11 cellular contexts compared by ENCODE assay signal in genomic region chr15:51335538-51335961, GRCh38. TPM values are rescaled to one million over a fixed set of nuclear protein-coding genes. Genes with fewer than 3 reads are reported as not detected.
DNase-seq lines count a peak whose midpoint lies in the region; ATAC-seq and TF ChIP-seq lines count a peak whose summit lies in the region.
"Had no signal": no experiment of that assay in that cellular context is flagged by ENCODE, and none has a peak within 500 bp of the region (broad histone marks: within the 10 kb centered on the region; RNA-seq: fewer than 3 reads in every experiment).

No MANE protein-coding gene starts in this region.

- no peak for TF ChIP-seq CTCF in KMS-11 (conservative IDR thresholded peaks at IDR 0.05; ENCODE audit: low read depth, low read length)
- no peak for TF ChIP-seq CTCF in mammary epithelial cell (conservative IDR thresholded peaks at IDR 0.05 in 1 of 2, IDR thresholded peaks at IDR 0.05 in 1 of 2; ENCODE audit: extremely low read depth in 1 of 2, insufficient read depth in 1 of 2, low read depth in 1 of 2, low read length in 2 of 2)

- H3K27me3 Mint-ChIP-seq in memory B cell, result peaks cover 2% of the 10 kb centered on the region

- H3K4me1 ChIP-seq in KMS-11 (ENCODE audit: low read depth, poor library complexity, severe bottlenecking), result peaks cover 56% of the 10 kb centered on the region
- H3K4me1 ChIP-seq in mammary epithelial cell (ENCODE audit: insufficient read depth, low read length), result peaks cover 2% of the 10 kb centered on the region
- H3K4me1 ChIP-seq: body of pancreas had no signal

- H3K4me3 ChIP-seq in KMS-11 (IDR thresholded peaks at IDR 0.05; ENCODE audit: insufficient read depth, low read depth, low read length) (no peak overlapping the region), mammary epithelial cell (replicated peaks in 1 of 3; ENCODE audit: insufficient read depth in 1 of 3, low read depth in 2 of 3, low read length in 3 of 3) (no peak overlapping the region)
- H3K4me3 ChIP-seq: body of pancreas, skin epidermis had no signal

- H3K27me3 ChIP-seq in KMS-11 (ENCODE audit: insufficient read depth, low read depth) (no peaks in the 10 kb centered on the region), mammary epithelial cell (ENCODE audit: insufficient read depth, low read length) (no peaks in the 10 kb centered on the region)
- H3K27me3 ChIP-seq: body of pancreas had no signal

- H3K4me3 Mint-ChIP-seq in memory B cell, result peak overlapping the region; percentile 38

- no peaks in the 10 kb centered on the region for H3K9me3 Mint-ChIP-seq in memory B cell

- peaks cover 12% of the 10 kb centered on the region for H3K4me1 Mint-ChIP-seq in memory B cell

- intact Hi-C loops in mammary epithelial cell (cut with micrococcal nuclease), result no loop called here

- CTCF ChIA-PET in mammary epithelial cell (lab: Charles Lee; ENCODE audit: low non-redundant PET), result no interaction called here

- H3K9ac ChIP-seq in KMS-11, result no peak overlapping the region
- no peak overlapping the region for H3K9ac ChIP-seq in mammary epithelial cell (ENCODE audit: insufficient read depth, low read length)

- dilution Hi-C loops in mammary epithelial cell (cut with HindIII; ENCODE audit: low sequenced_read_pairs), result no loop called here

- BruUV-seq in mammary epithelial cell (replicated peaks; lab: Mats Ljungman, UMichigan), result no TSS peak

- no peak overlapping the region for H2AFZ ChIP-seq in KMS-11 (ENCODE audit: low read depth)
- H2AFZ ChIP-seq in mammary epithelial cell (ENCODE audit: low read depth, low read length), result no peak overlapping the region

- no peaks in the 10 kb centered on the region for H3K36me3 Mint-ChIP-seq in memory B cell

- ATAC-seq in GM18870 (IDR thresholded peaks at IDR 0.05; ENCODE audit: unreplicated experiment) (peak; percentile 63), HG02610 (IDR thresholded peaks at IDR 0.05; ENCODE audit: unreplicated experiment) (peak; percentile 77), memory B cell (ENCODE audit: low read depth) (peak; percentile 94)
- ATAC-seq: body of pancreas had no signal

- no peak overlapping the region for H3K27ac ChIP-seq in KMS-11
- no peak overlapping the region for H3K27ac ChIP-seq in mammary epithelial cell (ENCODE audit: insufficient read depth, low read depth, low read length)
- H3K27ac ChIP-seq: body of pancreas had no signal

- peak in 1 of 2 donors; percentile 27 for DNase-seq in memory B cell (ENCODE audit: low spot score in 2 of 2)
- no peak for DNase-seq in mammary epithelial cell
- DNase-seq in SW 1271 (lab: John Stamatoyannopoulos, UW), result no peak
- DNase-seq in HCEC 1CT, result no peak
- no peak for DNase-seq in mesenteric fat pad (ENCODE audit: low spot score)
- DNase-seq: body of pancreas, COR-L47 had no signal

- peak overlapping the region; percentile 78 for H3K27ac Mint-ChIP-seq in memory B cell

- H4K20me1 ChIP-seq in KMS-11 (ENCODE audit: insufficient read depth) (no peaks in the 10 kb centered on the region), mammary epithelial cell (ENCODE audit: insufficient read depth, low read length) (no peaks in the 10 kb centered on the region)

- no peaks in the 10 kb centered on the region for H3K36me3 ChIP-seq in KMS-11 (ENCODE audit: insufficient read depth)
- H3K36me3 ChIP-seq in mammary epithelial cell (ENCODE audit: insufficient read depth, low read length), result no peaks in the 10 kb centered on the region

- no peaks in the 10 kb centered on the region for H3K9me3 ChIP-seq in mammary epithelial cell (replicated peaks; ENCODE audit: insufficient read depth, low read length)
- H3K9me3 ChIP-seq: body of pancreas had no signal

- WGBS in mammary epithelial cell (ENCODE audit: low coverage, missing lambda C conversion rate), result 79% methylated on average over 5 of the region's 5 CpGs

- in situ Hi-C loops in mammary epithelial cell (cut with MboI; ENCODE audit: low sequenced_read_pairs in 2 of 2), result no loop called here

- H3K4me2 ChIP-seq in KMS-11 (peak overlapping the region; percentile 23; the same call in 1 of the 2 replicates), mammary epithelial cell (ENCODE audit: insufficient read depth, low read depth, low read length) (no peak overlapping the region)

- no peaks in the 10 kb centered on the region for H3K79me2 ChIP-seq in KMS-11 (ENCODE audit: insufficient read depth, low read depth)
- no peaks in the 10 kb centered on the region for H3K79me2 ChIP-seq in mammary epithelial cell (ENCODE audit: insufficient read depth, low read length)

RNA-seq across cellular contexts. Expression of gene CYP19A1, which starts 2.8 kb away (rescaled TPM):
- total RNA-seq in mammary epithelial cell (under 1 TPM in 1 of 2 donors, not detected in 1; 0.17 TPM), mesenteric fat pad (8.0 TPM)
- polyA plus RNA-seq in mammary epithelial cell, result 0.09 TPM
- polyA minus RNA-seq in mammary epithelial cell, result not detected

RNA-seq across cellular contexts. Expression of gene GLDN, which starts 5.9 kb away (rescaled TPM):
- total RNA-seq in mammary epithelial cell, result under 1 TPM in 1 of 2 donors, not detected in 1; 0.33 TPM
- not detected for polyA plus RNA-seq in mammary epithelial cell
- polyA minus RNA-seq in mammary epithelial cell, result not detected
- 194 TPM for total RNA-seq in mesenteric fat pad

Comparison
In these comparisons a context has a peak if more than half of its experiments do, and no peak if none do; other contexts are left out.
1. RNA of gene GLDN, which starts 5.9 kb away (total RNA-seq): 194 TPM in mesenteric fat pad (single experiment); 0.33 TPM in mammary epithelial cell; every median in the first group is over 100 times any median in the second.
2. Peak in every context shown above with its lines, with median percentiles within 50 percentile points of each other: ATAC-seq.